ENCODE assay signal across 7 cellular contexts in the genomic region with DNA sequence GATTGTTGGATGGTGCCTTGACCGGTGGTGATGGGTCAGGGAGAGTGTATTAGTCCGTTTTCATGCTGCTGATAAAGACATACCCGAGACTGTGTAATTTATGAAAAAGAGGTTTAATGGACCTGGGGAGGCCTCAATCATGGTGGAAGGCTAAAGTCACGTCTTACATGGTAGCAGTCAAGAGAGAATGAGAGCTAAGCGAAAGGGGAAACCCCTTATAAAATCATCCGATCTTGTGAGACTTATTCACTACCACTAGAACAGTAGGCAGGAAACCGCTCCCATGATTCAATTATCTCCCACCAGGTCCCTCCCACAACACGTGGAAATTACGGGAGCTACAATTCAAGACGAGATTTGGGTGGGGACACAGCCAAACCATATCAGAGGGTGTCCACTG.
DNase-seq lines count a peak whose midpoint lies in the region; ATAC-seq, FAIRE-seq and TF ChIP-seq lines count a peak whose summit lies in the region.
"Not testable (repeated sequence)": the region's sequence is repeated elsewhere in the genome, so short reads cannot be mapped to it uniquely, and the experiment has no call there.

No MANE protein-coding gene starts in this region.

- H3K9me3 Mint-ChIP-seq in activated CD4-positive, alpha-beta memory T cell treated with anti-CD3 and anti-CD28 coated beads for 36 hours; activated naive CD4-positive, alpha-beta T cell treated with anti-CD3 and anti-CD28 coated beads for 36 hours; astrocyte (ENCODE audit: unreplicated experiment); memory B cell: not testable (repeated sequence)

- H2BK120ac ChIP-seq in neuronal stem cell (ENCODE audit: low read depth, low read length), result not testable (repeated sequence)

- peaks cover 47% of the 10 kb centered on the region for H3K4me1 Mint-ChIP-seq in activated CD4-positive, alpha-beta memory T cell treated with anti-CD3 and anti-CD28 coated beads for 36 hours (ENCODE audit: low read depth)
- peaks cover 36% of the 10 kb centered on the region for H3K4me1 Mint-ChIP-seq in activated naive CD4-positive, alpha-beta T cell treated with anti-CD3 and anti-CD28 coated beads for 36 hours (ENCODE audit: low read depth)
- H3K4me1 Mint-ChIP-seq in astrocyte (ENCODE audit: low read depth, unreplicated experiment) (peaks cover 24% of the 10 kb centered on the region), memory B cell (peaks cover 24% of the 10 kb centered on the region)

- H3K79me1 ChIP-seq in neuronal stem cell (ENCODE audit: low read depth, low read length), result not testable (repeated sequence)

- not testable (repeated sequence) for H4K20me1 ChIP-seq in BLaER1; astrocyte (ENCODE audit: insufficient read depth, low read length)

- H3K36me3 ChIP-seq in BLaER1; SJSA1; astrocyte (ENCODE audit: insufficient read depth, low read length); neuronal stem cell (replicated peaks in 1 of 2; ENCODE audit: control insufficient read depth in 2 of 2, insufficient read depth in 2 of 2, low read length in 2 of 2): not testable (repeated sequence)

- peaks cover 35% of the 10 kb centered on the region for H3K36me3 Mint-ChIP-seq in activated CD4-positive, alpha-beta memory T cell treated with anti-CD3 and anti-CD28 coated beads for 36 hours
- H3K36me3 Mint-ChIP-seq in activated naive CD4-positive, alpha-beta T cell treated with anti-CD3 and anti-CD28 coated beads for 36 hours (ENCODE audit: low read depth), result peaks cover 24% of the 10 kb centered on the region
- not testable (repeated sequence) for H3K36me3 Mint-ChIP-seq in astrocyte (ENCODE audit: low read depth, unreplicated experiment)
- H3K36me3 Mint-ChIP-seq in memory B cell, result peaks cover 45% of the 10 kb centered on the region

- not testable (repeated sequence) for H2BK15ac ChIP-seq in neuronal stem cell (ENCODE audit: low read length)

- H3K4me3 ChIP-seq in BLaER1; SJSA1; astrocyte (ENCODE audit: insufficient read depth, low read depth, low read length); neuronal stem cell (ENCODE audit: low read length in 2 of 2): not testable (repeated sequence)

- H3K23ac ChIP-seq in neuronal stem cell (ENCODE audit: low read depth, low read length, poor library complexity), result not testable (repeated sequence)

- not testable (repeated sequence) for H3K27me3 ChIP-seq in BLaER1; SJSA1 (replicated peaks); astrocyte (ENCODE audit: insufficient read depth, low read length); neuronal stem cell (ENCODE audit: control insufficient read depth in 3 of 3, insufficient read depth in 3 of 3, low read depth in 1 of 3, low read length in 3 of 3)

- H4K91ac ChIP-seq in neuronal stem cell (ENCODE audit: low read depth, low read length, poor library complexity), result not testable (repeated sequence)

- FAIRE-seq in astrocyte (lab: Jason Lieb, UNC), result not testable (repeated sequence)

- not testable (repeated sequence) for H4K8ac ChIP-seq in neuronal stem cell (ENCODE audit: low read depth, low read length)

- not testable (repeated sequence) for H3K27me3 Mint-ChIP-seq in activated CD4-positive, alpha-beta memory T cell treated with anti-CD3 and anti-CD28 coated beads for 36 hours; activated naive CD4-positive, alpha-beta T cell treated with anti-CD3 and anti-CD28 coated beads for 36 hours (ENCODE audit: low read depth); astrocyte (ENCODE audit: low read depth, unreplicated experiment); memory B cell

- H3K9me3 ChIP-seq in BLaER1; SJSA1 (replicated peaks); astrocyte (ENCODE audit: insufficient read depth, low read depth, low read length); neuronal stem cell (replicated peaks in 1 of 2; ENCODE audit: control insufficient read depth in 2 of 2, insufficient read depth in 1 of 2, low read depth in 1 of 2, low read length in 2 of 2): not testable (repeated sequence)

- not testable (repeated sequence) for H3K18ac ChIP-seq in neuronal stem cell (ENCODE audit: low read length)

- not testable (repeated sequence) for H3K4me3 Mint-ChIP-seq in activated CD4-positive, alpha-beta memory T cell treated with anti-CD3 and anti-CD28 coated beads for 36 hours; activated naive CD4-positive, alpha-beta T cell treated with anti-CD3 and anti-CD28 coated beads for 36 hours; astrocyte (ENCODE audit: unreplicated experiment); memory B cell

- H3K9ac ChIP-seq in BLaER1; astrocyte (ENCODE audit: low read length); neuronal stem cell (ENCODE audit: low read depth, low read length, poor library complexity): not testable (repeated sequence)

- H2BK5ac ChIP-seq in neuronal stem cell (ENCODE audit: low read length), result not testable (repeated sequence)

- not testable (repeated sequence) for H3K79me2 ChIP-seq in astrocyte (ENCODE audit: insufficient read depth, low read length)

- H3K4me1 ChIP-seq in BLaER1 (peaks cover 41% of the 10 kb centered on the region), SJSA1 (replicated peaks) (peaks cover 43% of the 10 kb centered on the region)
- not testable (repeated sequence) for H3K4me1 ChIP-seq in astrocyte (ENCODE audit: insufficient read depth, low read length); neuronal stem cell (ENCODE audit: control insufficient read depth in 2 of 2, insufficient read depth in 1 of 2, low read depth in 1 of 2, low read length in 2 of 2)

- POLR2A ChIA-PET in activated CD4-positive, alpha-beta memory T cell treated with anti-CD3 and anti-CD28 coated beads for 36 hours (lab: Charles Lee), result not testable (repeated sequence)

- CTCF ChIA-PET in activated CD4-positive, alpha-beta memory T cell treated with anti-CD3 and anti-CD28 coated beads for 36 hours (lab: Charles Lee), result interaction anchor here (1.2 to 1.3 kb wide), 2 partner anchors 13 to 81 kb away, joined by 3 to 4 read pairs; no protein-coding TSS in a partner anchor
- CTCF ChIA-PET in activated naive CD4-positive, alpha-beta T cell treated with anti-CD3 and anti-CD28 coated beads for 36 hours (lab: Charles Lee), result interaction anchor here (0.6 to 1.8 kb wide), 4 partner anchors 10 to 81 kb away, joined by 3 to 6 read pairs (median 4); no protein-coding TSS in a partner anchor

- H2AK5ac ChIP-seq in neuronal stem cell (ENCODE audit: low read depth, low read length), result not testable (repeated sequence)

- not testable (repeated sequence) for TF ChIP-seq CTCF in astrocyte (IDR thresholded peaks at IDR 0.05; ENCODE audit: insufficient read depth, low read depth, low read length)

- DNase-seq in SJSA1 (ENCODE audit: low read depth in 1 of 2, low spot score in 2 of 2); activated CD4-positive, alpha-beta memory T cell treated with anti-CD3 and anti-CD28 coated beads for 36 hours; astrocyte (ENCODE audit: low read depth); memory B cell (ENCODE audit: low spot score in 2 of 2); neuronal stem cell (ENCODE audit: low spot score): not testable (repeated sequence)
- peak; percentile 7 for DNase-seq in activated naive CD4-positive, alpha-beta T cell treated with anti-CD3 and anti-CD28 coated beads for 36 hours

- H3K14ac ChIP-seq in neuronal stem cell (ENCODE audit: low read length), result not testable (repeated sequence)

- intact Hi-C loops in activated CD4-positive, alpha-beta memory T cell treated with anti-CD3 and anti-CD28 coated beads for 36 hours (cut with micrococcal nuclease), result loop anchor here (5.0 kb wide), 1 partner anchor 310 kb away; no protein-coding TSS in a partner anchor
- intact Hi-C loops in activated naive CD4-positive, alpha-beta T cell treated with anti-CD3 and anti-CD28 coated beads for 36 hours (cut with micrococcal nuclease), result loop anchor here (5.0 kb wide), 1 partner anchor 40 kb away; no protein-coding TSS in a partner anchor

- H3K27ac ChIP-seq in BLaER1; astrocyte (ENCODE audit: low read depth, low read length); neuronal stem cell (replicated peaks; ENCODE audit: low read length): not testable (repeated sequence)
- H3K27ac ChIP-seq in SJSA1, result peak overlapping the region; percentile 39

- H3K4me2 ChIP-seq in BLaER1 (peak overlapping the region; percentile 62), astrocyte (ENCODE audit: low read length) (peak overlapping the region; percentile 26)
- not testable (repeated sequence) for H3K4me2 ChIP-seq in neuronal stem cell (ENCODE audit: insufficient read depth, low read length, poor library complexity, severe bottlenecking)

- WGBS in neuronal stem cell (ENCODE audit: extremely low coverage in 2 of 2, insufficient read length in 2 of 2, insufficient replicate concordance in 1 of 2), 2 donors, result no CpG with 5 or more reads among the region's 10 CpGs

- not testable (repeated sequence) for ATAC-seq in memory B cell (ENCODE audit: low read depth)

- not testable (repeated sequence) for H2BK12ac ChIP-seq in neuronal stem cell (ENCODE audit: low read length)

- H3K4ac ChIP-seq in neuronal stem cell (ENCODE audit: low read length), result not testable (repeated sequence)

- H3K27ac Mint-ChIP-seq in activated CD4-positive, alpha-beta memory T cell treated with anti-CD3 and anti-CD28 coated beads for 36 hours, result peak overlapping the region; percentile 40
- H3K27ac Mint-ChIP-seq in activated naive CD4-positive, alpha-beta T cell treated with anti-CD3 and anti-CD28 coated beads for 36 hours, result peak overlapping the region; percentile 57
- H3K27ac Mint-ChIP-seq in astrocyte (ENCODE audit: unreplicated experiment) (peak overlapping the region; percentile 73), memory B cell (peak overlapping the region; percentile 33)

- H2AFZ ChIP-seq in astrocyte (ENCODE audit: low read depth, low read length), result not testable (repeated sequence)
- peak overlapping the region; percentile 0 for H2AFZ ChIP-seq in neuronal stem cell (ENCODE audit: low read length)
